11 cellular contexts compared by ENCODE assay signal in the genomic region with DNA sequence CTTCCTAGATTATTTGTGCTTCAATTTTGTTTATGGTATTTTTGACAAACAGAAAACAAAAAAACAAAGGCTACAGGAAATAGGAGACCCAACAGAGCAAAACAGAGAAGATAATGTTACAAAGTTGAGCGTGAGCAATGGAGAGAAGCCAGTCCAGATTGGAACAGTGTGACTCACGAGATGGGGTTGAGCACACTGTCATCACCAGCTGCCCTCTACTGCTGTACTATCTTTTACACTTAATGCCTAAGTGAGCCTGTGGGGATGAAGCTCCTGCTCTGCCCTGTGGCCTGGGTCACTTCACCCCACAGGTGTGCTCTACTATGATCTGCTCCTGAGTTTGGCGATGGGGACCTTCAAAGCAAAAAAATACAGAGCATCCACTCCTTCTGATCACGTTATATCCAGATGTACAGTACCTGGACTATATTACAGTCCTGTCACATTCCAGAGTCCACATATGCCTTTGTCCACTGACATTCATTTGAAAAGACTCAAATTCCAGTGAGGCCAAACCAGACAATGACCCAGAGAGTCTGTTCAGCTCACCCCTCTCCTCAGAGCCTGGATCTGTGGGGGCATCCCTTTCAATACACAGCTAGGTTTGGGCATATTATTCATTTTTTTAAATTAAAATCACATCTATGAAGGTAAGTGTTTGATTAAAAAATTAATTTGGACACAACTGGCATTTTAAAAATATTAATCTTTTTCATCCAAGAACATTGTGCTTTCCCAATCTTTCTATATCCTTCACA. TPM values are rescaled to one million over a fixed set of nuclear protein-coding genes. Genes with fewer than 3 reads are reported as not detected.
DNase-seq lines count a peak whose midpoint lies in the region; ATAC-seq and TF ChIP-seq lines count a peak whose summit lies in the region.
"Had no signal": no experiment of that assay in that cellular context is flagged by ENCODE, and none has a peak within 500 bp of the region (broad histone marks: within the 10 kb centered on the region; RNA-seq: fewer than 3 reads in every experiment).

No MANE protein-coding gene starts in this region.

- H3K36me3 Mint-ChIP-seq in glutamatergic neuron (ENCODE audit: unreplicated experiment): no peaks in the 10 kb centered on the region

- intact Hi-C loops in Right ventricle myocardium superior (cut with DNase I) (loop anchor here (10.0 kb wide), 1 partner anchor 64 kb away; a partner anchor contains a TSS), cardiac septum (cut with DNase I) (no loop called here), dorsolateral prefrontal cortex (cut with DNase I) (no loop called here)

- no peak overlapping the region for H3K4me3 ChIP-seq in dorsolateral prefrontal cortex

- peaks cover 12% of the 10 kb centered on the region for H3K4me1 Mint-ChIP-seq in glutamatergic neuron (ENCODE audit: low read depth, unreplicated experiment)

- ATAC-seq in Right ventricle myocardium superior (ENCODE audit: poor library complexity) (peak; percentile 60), GM19452 (IDR thresholded peaks at IDR 0.05; ENCODE audit: unreplicated experiment) (no peak), GM18519 (IDR thresholded peaks at IDR 0.05; ENCODE audit: low FRiP score, unreplicated experiment) (no peak)
- ATAC-seq: stimulated activated naive CD8-positive, alpha-beta T cell treated with anti-CD3 and anti-CD28 coated beads, Interleukin-15, Interleukin-2, amounts not matched to agents 100 U/mL and 50 U/mL, for 24 hours had no signal

- no peak overlapping the region for H3K4me3 Mint-ChIP-seq in glutamatergic neuron (ENCODE audit: unreplicated experiment)
- H3K4me3 Mint-ChIP-seq: CD4-positive, alpha-beta memory T cell had no signal

- H3K9me3 Mint-ChIP-seq in glutamatergic neuron (ENCODE audit: unreplicated experiment): peaks cover 1% of the 10 kb centered on the region
- H3K9me3 Mint-ChIP-seq: CD4-positive, alpha-beta memory T cell had no signal

- peaks cover 3% of the 10 kb centered on the region for H3K27me3 Mint-ChIP-seq in glutamatergic neuron (ENCODE audit: unreplicated experiment)
- H3K27me3 Mint-ChIP-seq: CD4-positive, alpha-beta memory T cell had no signal

- peak overlapping the region; percentile 43 for H3K27ac Mint-ChIP-seq in glutamatergic neuron (ENCODE audit: unreplicated experiment)

- no peak overlapping the region for H3K27ac ChIP-seq in dorsolateral prefrontal cortex

- DNase-seq in Right ventricle myocardium superior (no peak), cardiac septum (ENCODE audit: low spot score) (no peak), SK-N-DZ (ENCODE audit: low spot score) (peak; percentile 24), glutamatergic neuron (no peak), NCI-H2081 treated with DMSO at 0.1 percent for 48 hours (lab: John Stamatoyannopoulos, UW) (no peak), dorsolateral prefrontal cortex (no peak)
- DNase-seq: CD4-positive, alpha-beta memory T cell; cerebellar nuclear complex; stimulated activated naive CD8-positive, alpha-beta T cell treated with anti-CD3 and anti-CD28 coated beads, Interleukin-15, Interleukin-2, amounts not matched to agents 100 U/mL and 50 U/mL, for 24 hours had no signal

- TF ChIP-seq CTCF in glutamatergic neuron (IDR thresholded peaks at IDR 0.05; ENCODE audit: partially characterized antibody, unreplicated experiment) (no peak), dorsolateral prefrontal cortex (IDR thresholded peaks at IDR 0.05 in 54 of 56, conservative IDR thresholded peaks at IDR 0.05 in 2 of 56; ENCODE audit: low read depth in 1 of 56, partially characterized antibody in 56 of 56) (no peak)

- H3K27me3 ChIP-seq in dorsolateral prefrontal cortex: no peaks in the 10 kb centered on the region

RNA-seq across cellular contexts. Expression of a gene that starts 4.4 kb away (rescaled TPM):
- 23.0 TPM for total RNA-seq in Right ventricle myocardium superior
- 24.3 TPM for total RNA-seq in cardiac septum
- 28.8 and 29.4 TPM in 2 replicates for polyA plus RNA-seq in SK-N-DZ (2014; cell fraction: cytosol; rRNA removed)
- 32.7 and 38.5 TPM in 2 replicates for polyA plus RNA-seq in SK-N-DZ (2014; cell fraction: nucleus; rRNA removed)
- total RNA-seq in glutamatergic neuron (ENCODE audit: unreplicated experiment): 29.7 TPM
- total RNA-seq in dorsolateral prefrontal cortex: 10 to 100 TPM; 32.8 to 62.2 (median 44.7) TPM
